ENCODE assay signal across 2 cellular contexts in the genomic region with DNA sequence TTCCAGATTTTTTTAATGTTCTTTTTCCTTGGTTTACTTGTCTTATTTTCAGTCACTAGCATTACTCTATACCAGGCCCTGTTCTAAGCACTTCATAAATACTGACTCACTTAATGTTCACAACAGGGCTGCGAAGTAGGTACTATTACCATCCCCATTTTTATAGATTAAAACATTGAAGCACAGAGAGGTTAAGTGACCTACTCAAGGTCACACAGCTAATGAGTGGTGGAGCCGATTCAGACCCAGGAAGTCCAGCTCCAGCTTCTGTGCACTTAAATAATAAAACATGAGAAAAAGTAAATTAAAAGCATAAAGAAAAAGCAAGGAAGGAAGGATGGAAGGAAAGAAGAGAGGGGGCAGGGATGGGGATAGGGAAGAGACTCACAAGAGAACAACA.
TF ChIP-seq lines count a peak whose summit lies in the region.

No MANE protein-coding gene starts in this region.

TF ChIP-seq in HEK293, 187 proteins besides CTCF, POLR2A, EP300 and RAD21:
- TF ChIP-seq ZNF521 (tag by site-specific recombination; IDR thresholded peaks at IDR 0.05) (no peak), ZNF366 (tag by site-specific recombination; conservative IDR thresholded peaks at IDR 0.05) (no peak), ZNF768 (tag by site-specific recombination; IDR thresholded peaks at IDR 0.05) (peak; percentile 79; the same call in 1 of the 2 replicates)
TF ChIP-seq in HEK293: peak in this region for 1.

TF ChIP-seq in K562, 482 proteins besides CTCF, POLR2A, EP300 and RAD21:
- TF ChIP-seq RBM25 (IDR thresholded peaks at IDR 0.05; ENCODE audit: low read depth, low read length, severe bottlenecking), result peak; percentile 96
- peak; percentile 75 for TF ChIP-seq ZFP36 (IDR thresholded peaks at IDR 0.05; ENCODE audit: low read depth, low read length, partially characterized antibody)
- TF ChIP-seq BCOR (IDR thresholded peaks at IDR 0.05), result peak; percentile 63; the same call in 1 of the 2 replicates
- TF ChIP-seq CBX2 (IDR thresholded peaks at IDR 0.05; ENCODE audit: insufficient read depth, low read length, poor library complexity, severe bottlenecking), result no peak
TF ChIP-seq in K562: peak in this region for 3.
